In the genomic region with DNA sequence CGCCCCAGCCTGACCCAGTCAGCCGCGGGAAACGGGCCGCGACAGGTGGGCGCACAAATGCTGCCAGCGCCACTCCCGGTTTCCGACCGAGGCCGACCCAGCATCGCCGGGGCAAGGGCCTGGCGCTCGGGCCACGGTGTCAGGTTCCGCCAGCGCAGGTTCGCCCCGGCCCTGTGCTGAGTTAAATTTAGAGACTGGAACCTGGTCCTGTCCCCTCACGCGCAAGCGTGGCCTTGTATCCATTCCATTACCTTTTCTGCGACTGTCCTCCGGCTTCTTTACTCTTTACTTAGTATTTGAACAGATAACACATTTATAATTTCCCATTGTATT, we compare ENCODE assay signal across 6 cellular contexts. TPM values are rescaled to one million over a fixed set of nuclear protein-coding genes. Genes with fewer than 3 reads are reported as not detected.
DNase-seq lines count a peak whose midpoint lies in the region; ATAC-seq and TF ChIP-seq lines count a peak whose summit lies in the region.

No MANE protein-coding gene starts in this region.

- H3K4me3 ChIP-seq in Loucy (ENCODE audit: low read length, poor library complexity, severe bottlenecking) (peak overlapping the region; percentile 80), gastrocnemius medialis (peak overlapping the region; percentile 69 to 86 (median 80))

- TF ChIP-seq POLR2A in gastrocnemius medialis (IDR thresholded peaks at IDR 0.05): no peak

- intact Hi-C loops in gastrocnemius medialis (cut with DNase I; ENCODE audit: low total_unique reads): loop anchor here (1.0 to 5.0 kb wide), 2 partner anchors 14 to 37 kb away; a partner anchor contains a TSS

- peak overlapping the region; percentile 95 to 99 (median 97) for H3K27ac ChIP-seq in gastrocnemius medialis

- no peaks in the 10 kb centered on the region for H3K9me3 Mint-ChIP-seq in endothelial cell (ENCODE audit: unreplicated experiment)

- H3K4me2 ChIP-seq in Loucy (ENCODE audit: low read depth, low read length, poor library complexity, severe bottlenecking): peak overlapping the region; percentile 92

- H3K4me3 Mint-ChIP-seq in endothelial cell (ENCODE audit: unreplicated experiment): peak overlapping the region; percentile 97

- H3K9me3 ChIP-seq in Loucy (ENCODE audit: insufficient read depth, low read depth, low read length) (no peaks in the 10 kb centered on the region), gastrocnemius medialis (no peaks in the 10 kb centered on the region)

- H3K36me3 ChIP-seq in Loucy (ENCODE audit: insufficient read depth, low read length) (no peaks in the 10 kb centered on the region), gastrocnemius medialis (no peaks in the 10 kb centered on the region)

- peaks cover 21% of the 10 kb centered on the region for H3K36me3 Mint-ChIP-seq in endothelial cell (ENCODE audit: low read depth, unreplicated experiment)

- DNase-seq in endothelial cell (ENCODE audit: low spot score) (no peak), gastrocnemius medialis (peak; percentile 76 to 88), NCI-H2029 treated with DMSO at 0.1 percent for 48 hours (lab: John Stamatoyannopoulos, UW) (no peak)

- no peaks in the 10 kb centered on the region for H4K20me1 ChIP-seq in Loucy (ENCODE audit: insufficient read depth, low read length, poor library complexity, severe bottlenecking)

- no peaks in the 10 kb centered on the region; the same call in 1 of the 2 replicates for H3F3A ChIP-seq in Loucy (ENCODE audit: low read depth)

- H3K27me3 Mint-ChIP-seq in endothelial cell (ENCODE audit: unreplicated experiment): peaks cover 37% of the 10 kb centered on the region

- H3K9me2 ChIP-seq in Loucy (replicated peaks; ENCODE audit: low read depth, low read length): no peaks in the 10 kb centered on the region

- in situ Hi-C loops in gastrocnemius medialis (cut with MboI; ENCODE audit: low sequenced_read_pairs in 4 of 4): no loop called here

- no peak overlapping the region for H3K27ac Mint-ChIP-seq in endothelial cell (ENCODE audit: unreplicated experiment)

- no peaks in the 10 kb centered on the region for H3K79me2 ChIP-seq in Loucy (ENCODE audit: insufficient read depth, low read length)

- peaks cover 18% of the 10 kb centered on the region for H3K4me1 Mint-ChIP-seq in endothelial cell (ENCODE audit: unreplicated experiment)

- TF ChIP-seq CTCF in Loucy (conservative IDR thresholded peaks at IDR 0.05; ENCODE audit: low read length) (no peak), endothelial cell (IDR thresholded peaks at IDR 0.05; ENCODE audit: unreplicated experiment) (no peak), gastrocnemius medialis (IDR thresholded peaks at IDR 0.05 in 4 of 5, conservative IDR thresholded peaks at IDR 0.05 in 1 of 5) (no peak)

- ATAC-seq in gastrocnemius medialis: peak; percentile 55 to 59
- ATAC-seq in HG03196 (IDR thresholded peaks at IDR 0.05; ENCODE audit: unreplicated experiment): no peak
- ATAC-seq in HG03097 (IDR thresholded peaks at IDR 0.05; ENCODE audit: low FRiP score, unreplicated experiment): no peak

- H2AFZ ChIP-seq in Loucy (ENCODE audit: low read length): peak overlapping the region; percentile 92; the same call in 1 of the 2 replicates

- H3K4me1 ChIP-seq in Loucy (ENCODE audit: insufficient read depth, low read length, poor library complexity, severe bottlenecking) (peaks cover 7% of the 10 kb centered on the region), gastrocnemius medialis (peaks cover 24 to 26% of the 10 kb centered on the region in 2 donors)

- H3K9ac ChIP-seq in Loucy (ENCODE audit: low read depth, low read length, poor library complexity, severe bottlenecking): peak overlapping the region; percentile 76

- H3K27me3 ChIP-seq in Loucy (ENCODE audit: insufficient read depth, low read length, poor library complexity, severe bottlenecking): no peaks in the 10 kb centered on the region
- no peaks in the 10 kb centered on the region for H3K27me3 ChIP-seq in gastrocnemius medialis

RNA-seq across cellular contexts. Expression of a gene that starts 0.4 kb away (rescaled TPM):
- total RNA-seq in endothelial cell (ENCODE audit: unreplicated experiment) (not detected), gastrocnemius medialis (10 to 100 TPM; 27.9 to 58.4 (median 47.1) TPM)

RNA-seq across cellular contexts. Expression of a gene that starts 17.7 kb away (rescaled TPM):
- total RNA-seq in endothelial cell (ENCODE audit: unreplicated experiment) (21.8 TPM), gastrocnemius medialis (10 to 100 TPM; 15.6 to 23.5 (median 21.6) TPM)

RNA-seq across cellular contexts. Expression of a gene that starts 38.3 kb away (rescaled TPM):
- total RNA-seq in endothelial cell (ENCODE audit: unreplicated experiment): 2,232 TPM
- total RNA-seq in gastrocnemius medialis: 1,000 to 10,000 TPM; 1,697 to 2,187 (median 1,957) TPM

RNA-seq across cellular contexts. Expression of a gene that starts 55.6 kb away (rescaled TPM):
- 10.4 TPM for total RNA-seq in endothelial cell (ENCODE audit: unreplicated experiment)
- total RNA-seq in gastrocnemius medialis: 1 to 10 TPM; 1.3 to 4.9 (median 3.4) TPM

RNA-seq across cellular contexts. Expression of a gene that starts 58.0 kb away (rescaled TPM):
- total RNA-seq in endothelial cell (ENCODE audit: unreplicated experiment) (not detected), gastrocnemius medialis (not detected)

Comparison
In these comparisons a context has a peak if more than half of its experiments do, and no peak if none do; other contexts are left out.
1. DNase-seq: peak in gastrocnemius medialis (2 of 2); none in endothelial cell (single experiment) and NCI-H2029 treated with DMSO at 0.1 percent for 48 hours (single experiment).
2. ATAC-seq: peak in gastrocnemius medialis (2 of 2); none in HG03196 (single experiment) and HG03097 (single experiment).
3. RNA of a gene that starts 0.4 kb away (total RNA-seq): 27.9 to 58.4 TPM in gastrocnemius medialis; not detected in endothelial cell (single experiment); every median in the first group is over 10 times any median in the second.